Comparison of ENCODE assay signal across 8 cellular contexts in the genomic region with DNA sequence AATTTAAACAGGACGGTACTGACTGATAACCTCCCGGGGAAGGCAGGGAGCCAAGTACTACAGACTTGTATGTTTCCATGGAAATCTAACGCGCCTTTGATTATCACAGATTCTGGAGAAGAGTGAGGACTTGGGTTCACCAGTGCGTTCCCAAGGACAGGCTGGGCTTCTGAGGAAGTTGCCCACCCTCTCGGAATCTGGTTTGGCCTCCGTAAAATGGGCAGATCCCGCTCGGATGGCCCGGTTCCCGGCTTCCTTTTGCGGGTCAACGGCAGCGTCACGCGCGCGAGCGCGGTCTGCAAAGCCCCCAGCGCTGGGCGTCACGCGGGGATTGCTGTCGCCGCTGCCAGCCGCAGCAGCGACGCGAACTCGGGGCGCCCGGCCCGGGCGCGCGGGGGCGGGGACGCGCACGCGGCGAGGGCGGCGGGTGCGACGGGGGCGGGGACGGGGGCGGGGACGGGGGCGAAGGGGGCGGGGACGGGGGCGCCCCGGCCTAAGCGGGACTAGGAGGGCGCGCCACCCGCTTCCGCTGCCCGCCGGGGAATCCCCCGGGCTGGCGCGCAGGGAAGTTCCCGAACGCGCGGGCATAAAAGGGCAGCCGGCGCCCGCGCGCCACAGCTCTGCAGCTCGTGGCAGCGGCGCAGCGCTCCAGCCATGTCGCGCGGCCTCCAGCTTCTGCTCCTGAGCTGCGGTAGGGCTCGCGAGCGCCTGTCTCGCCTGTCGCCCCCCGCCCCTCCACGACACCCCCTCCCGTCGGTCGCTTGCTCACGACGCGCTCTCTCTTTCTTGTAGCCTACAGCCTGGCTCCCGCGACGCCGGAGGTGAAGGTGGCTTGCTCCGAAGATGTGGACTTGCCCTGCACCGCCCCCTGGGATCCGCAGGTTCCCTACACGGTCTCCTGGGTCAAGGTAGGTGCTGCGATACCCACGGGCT. TPM values are rescaled to one million over a fixed set of nuclear protein-coding genes. Genes with fewer than 3 reads are reported as not detected.
DNase-seq lines count a peak whose midpoint lies in the region; ATAC-seq and TF ChIP-seq lines count a peak whose summit lies in the region.

CD83 (plus strand) TSS at position 615 of the 933 bp plus-strand sequence; CDS start at position 655, 40 bp downstream.

- H3K4me1 Mint-ChIP-seq in Calu3 (ENCODE audit: low read depth, unreplicated experiment): peaks cover 7% of the 10 kb centered on the region
- H3K4me1 Mint-ChIP-seq in osteocyte (ENCODE audit: unreplicated experiment): peaks cover 11% of the 10 kb centered on the region

- H3K36me3 Mint-ChIP-seq in Calu3 (ENCODE audit: insufficient read depth, unreplicated experiment): peaks cover 14% of the 10 kb centered on the region
- H3K36me3 Mint-ChIP-seq in osteocyte (ENCODE audit: unreplicated experiment): no peaks in the 10 kb centered on the region

- peak in 1 of 2 donors; percentile 71 for TF ChIP-seq POLR2A in thyroid gland (IDR thresholded peaks at IDR 0.05)

- peak within 1 kb of the TSS; percentile 82 for H3K27ac Mint-ChIP-seq in Calu3 (ENCODE audit: unreplicated experiment)
- no peak within 1 kb of the TSS for H3K27ac Mint-ChIP-seq in osteocyte (ENCODE audit: unreplicated experiment)

- H3K9me3 Mint-ChIP-seq in Calu3 (ENCODE audit: low read depth, unreplicated experiment) (no peaks in the 10 kb centered on the region), osteocyte (ENCODE audit: unreplicated experiment) (no peaks in the 10 kb centered on the region)

- intact Hi-C loops in Calu3 (cut with micrococcal nuclease; ENCODE audit: unreplicated experiment): no loop called here
- intact Hi-C loops in thyroid gland (cut with DNase I): no loop called here

- ATAC-seq in GM19463 (IDR thresholded peaks at IDR 0.05; ENCODE audit: unreplicated experiment): peak; percentile 71

- H3K27me3 ChIP-seq in SJSA1 (replicated peaks): no peaks in the 10 kb centered on the region
- no peaks in the 10 kb centered on the region for H3K27me3 ChIP-seq in thyroid gland

- H3K27ac ChIP-seq in SJSA1 (peak within 1 kb of the TSS; percentile 40; the same call in 1 of the 2 replicates), thyroid gland (peak within 1 kb of the TSS in 2 of 3 donors; percentile 12 to 79)

- DNase-seq in Calu3 (peak; percentile 63), HT1080 (ENCODE audit: low read depth) (peak; percentile 44), SJSA1 (ENCODE audit: low read depth in 1 of 2, low spot score in 2 of 2) (peak; percentile 68), glomerular endothelial cell (ENCODE audit: extremely low read depth, low read depth, low spot score) (peak; percentile 29), osteocyte (ENCODE audit: extremely low spot score, unreplicated experiment) (no peak), thyroid gland (peak; percentile 67 to 69)
- DNase-seq in activated gamma-delta T cell treated with anti-CD3 and anti-CD28 coated beads, Interleukin-2, amount 50 U/mL, for 16 hours (ENCODE audit: low read depth): peak; percentile 69

- TF ChIP-seq CTCF in Calu3 (IDR thresholded peaks at IDR 0.05; ENCODE audit: unreplicated experiment) (no peak), osteocyte (IDR thresholded peaks at IDR 0.05) (peak; percentile 23), thyroid gland (IDR thresholded peaks at IDR 0.05) (peak in 2 of 6 experiments; percentile 4 to 5)

- peak within 1 kb of the TSS; percentile 72 for H3K4me3 ChIP-seq in SJSA1
- peak within 1 kb of the TSS; percentile 19 to 73 (median 44) for H3K4me3 ChIP-seq in thyroid gland (replicated peaks in 1 of 3)

- H3K9me3 ChIP-seq in SJSA1 (replicated peaks) (no peaks in the 10 kb centered on the region), thyroid gland (no peaks in the 10 kb centered on the region)

- no TSS peak for BruUV-seq in Calu3 (replicated peaks; lab: Mats Ljungman, UMichigan)

- 1% methylated on average over 10 to 19 of the region's 106 CpGs for WGBS in thyroid gland, 2 donors

- H3K4me3 Mint-ChIP-seq in Calu3 (ENCODE audit: low read depth, unreplicated experiment) (peak within 1 kb of the TSS; percentile 92), osteocyte (ENCODE audit: unreplicated experiment) (peak within 1 kb of the TSS; percentile 86)

- H3K27me3 Mint-ChIP-seq in Calu3 (ENCODE audit: unreplicated experiment): no peaks in the 10 kb centered on the region
- H3K27me3 Mint-ChIP-seq in osteocyte (ENCODE audit: unreplicated experiment): peaks cover 12% of the 10 kb centered on the region

- H3K36me3 ChIP-seq in SJSA1 (no peaks in the 10 kb centered on the region), thyroid gland (no peaks in the 10 kb centered on the region)

- H3K4me1 ChIP-seq in SJSA1 (replicated peaks) (peaks cover 6% of the 10 kb centered on the region), thyroid gland (peaks cover 7 to 11% of the 10 kb centered on the region in 2 donors)

- CTCF ChIA-PET in Calu3 (lab: Charles Lee): no interaction called here

RNA-seq across cellular contexts. Expression of gene CD83, which starts in this region (rescaled TPM):
- 5.1 and 6.5 TPM in 2 replicates for total RNA-seq in Calu3 (2022)
- total RNA-seq in HT1080 (2014; rRNA removed; shearing (Covaris generic)): 8.3 and 9.6 TPM in 2 replicates
- 6.0 and 6.7 TPM in 2 replicates for polyA plus RNA-seq in HT1080 (2015; cell fraction: cytosol; rRNA removed)
- 2.9 and 3.5 TPM in 2 replicates for polyA plus RNA-seq in HT1080 (2015; cell fraction: nucleus; rRNA removed)
- 15.9 and 24.6 TPM in 2 replicates for total RNA-seq in SJSA1 (2014; rRNA removed; shearing (Covaris generic))
- total RNA-seq in glomerular endothelial cell: 3.2 and 3.9 TPM in 2 replicates
- total RNA-seq in osteocyte: 1.4 and 1.6 TPM in 2 replicates
- total RNA-seq in thyroid gland: 1 to 10 TPM; 3.0 to 4.7 (median 3.4) TPM
